Comparison of ENCODE assay signal across 1 cellular context in genomic region chr2:98923244-98923940, GRCh38.
TF ChIP-seq lines count a peak whose summit lies in the region.

No MANE protein-coding gene starts in this region.

TF ChIP-seq in HepG2, 621 proteins besides CTCF, POLR2A, EP300 and RAD21:
- TF ChIP-seq SMARCE1 (IDR thresholded peaks at IDR 0.05; ENCODE audit: borderline replicate concordance) = no peak
- TF ChIP-seq MAFK (conservative IDR thresholded peaks at IDR 0.05 in 1 of 2, IDR thresholded peaks at IDR 0.05 in 1 of 2; ENCODE audit: low read length in 2 of 2) = peak; percentile 76 to 82
- TF ChIP-seq STAG1 (CRISPR knock-in tag; IDR thresholded peaks at IDR 0.05) = peak; percentile 49
- peak; percentile 82 for TF ChIP-seq MAFF (IDR thresholded peaks at IDR 0.05; ENCODE audit: low read depth, low read length)
- no peak for TF ChIP-seq LRRFIP1 (CRISPR knock-in tag; conservative IDR thresholded peaks at IDR 0.05)
